In the genomic region with DNA sequence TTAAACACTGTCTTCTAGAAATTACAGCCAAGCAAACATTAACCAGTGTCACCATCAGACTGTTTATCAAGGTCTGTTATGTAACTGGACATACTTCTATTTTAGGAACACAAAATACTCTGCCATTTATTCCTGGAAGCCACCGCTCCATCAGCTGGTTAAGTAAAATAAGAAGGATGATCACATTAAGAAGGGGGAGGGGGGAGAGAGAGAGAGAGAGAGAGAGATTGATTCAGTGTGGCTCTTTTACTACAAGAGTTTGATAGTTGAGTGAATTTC, we compare ENCODE assay signal across 12 cellular contexts. TPM values are rescaled to one million over a fixed set of nuclear protein-coding genes. Genes with fewer than 3 reads are reported as not detected.
A peak's percentile ranks its signal among the peaks of the same experiment; 100 is the strongest.
DNase-seq lines count a peak whose midpoint lies in the region; ATAC-seq and TF ChIP-seq lines count a peak whose summit lies in the region.
"Had no signal": no experiment of that assay in that cellular context is flagged by ENCODE, and none has a peak within 500 bp of the region (broad histone marks: within the 10 kb centered on the region; RNA-seq: fewer than 3 reads in every experiment).

No MANE protein-coding gene starts in this region.

- H3K9me3 ChIP-seq in CD4-positive, alpha-beta T cell (ENCODE audit: control insufficient read depth, low read length): no peaks in the 10 kb centered on the region
- H3K9me3 ChIP-seq in ovary: no peaks in the 10 kb centered on the region
- H3K9me3 ChIP-seq in Caco-2: no peaks in the 10 kb centered on the region
- H3K9me3 ChIP-seq: tibial artery had no signal

- no peak overlapping the region for H3K27ac ChIP-seq in CD4-positive, alpha-beta T cell (ENCODE audit: low read depth, low read length)
- H3K27ac ChIP-seq in ovary: no peak overlapping the region

- H3K27me3 Mint-ChIP-seq in CD4-positive, alpha-beta T cell: no peaks in the 10 kb centered on the region
- H3K27me3 Mint-ChIP-seq in glutamatergic neuron (ENCODE audit: unreplicated experiment) (peaks cover 8% of the 10 kb centered on the region), osteocyte (ENCODE audit: unreplicated experiment) (no peaks in the 10 kb centered on the region), Caco-2 (ENCODE audit: insufficient read depth, unreplicated experiment) (no peaks in the 10 kb centered on the region)

- peaks cover 79% of the 10 kb centered on the region for H3K4me1 Mint-ChIP-seq in CD4-positive, alpha-beta T cell (ENCODE audit: low read depth)
- H3K4me1 Mint-ChIP-seq in glutamatergic neuron (ENCODE audit: low read depth, unreplicated experiment) (peaks cover 43% of the 10 kb centered on the region), osteocyte (ENCODE audit: unreplicated experiment) (peaks cover 58% of the 10 kb centered on the region), Caco-2 (ENCODE audit: low read depth, unreplicated experiment) (peaks cover 16% of the 10 kb centered on the region)

- TF ChIP-seq POLR2A in ovary (IDR thresholded peaks at IDR 0.05): no peak

- no peaks in the 10 kb centered on the region for H3K9me3 Mint-ChIP-seq in CD4-positive, alpha-beta T cell
- H3K9me3 Mint-ChIP-seq in glutamatergic neuron (ENCODE audit: unreplicated experiment): peaks cover 11% of the 10 kb centered on the region
- no peaks in the 10 kb centered on the region for H3K9me3 Mint-ChIP-seq in osteocyte (ENCODE audit: unreplicated experiment)
- no peaks in the 10 kb centered on the region for H3K9me3 Mint-ChIP-seq in Caco-2 (ENCODE audit: unreplicated experiment)

- no peaks in the 10 kb centered on the region for H3K27me3 ChIP-seq in CD4-positive, alpha-beta T cell (ENCODE audit: control insufficient read depth, insufficient read depth, low read length)
- H3K27me3 ChIP-seq in ovary: no peaks in the 10 kb centered on the region
- H3K27me3 ChIP-seq in Caco-2 (replicated peaks; ENCODE audit: control insufficient read depth, insufficient read depth, low read length): no peaks in the 10 kb centered on the region
- H3K27me3 ChIP-seq: tibial artery had no signal

- H3K4me1 ChIP-seq in ovary (ENCODE audit: insufficient read depth): peaks cover 6% of the 10 kb centered on the region
- peaks cover 9% of the 10 kb centered on the region for H3K4me1 ChIP-seq in Caco-2

- no peak overlapping the region for H3K4me3 ChIP-seq in ovary
- H3K4me3 ChIP-seq in Caco-2 (ENCODE audit: low read depth, low read length): no peak overlapping the region
- H3K4me3 ChIP-seq: tibial artery had no signal

- no peak for DNase-seq in CD4-positive, alpha-beta T cell
- DNase-seq in NCI-H748 (lab: John Stamatoyannopoulos, UW; ENCODE audit: unreplicated experiment) (peak; percentile 80), glutamatergic neuron (no peak), osteocyte (ENCODE audit: extremely low spot score, unreplicated experiment) (no peak), ovary (no peak), Caco-2 (no peak), NCI-H1105 (lab: John Stamatoyannopoulos, UW) (no peak)
- DNase-seq: activated CD8-positive, alpha-beta memory T cell treated with anti-CD3 and anti-CD28 coated beads, Interleukin-2, amount 50 U/mL, for 48 hours; NCI-H226; stimulated activated CD4-positive, alpha-beta T cell treated with anti-CD3 and anti-CD28 coated beads, Interleukin-2, amount 100 ng/mL, for 48 hours; tibial artery had no signal

- no peak overlapping the region for H3K4me3 Mint-ChIP-seq in CD4-positive, alpha-beta T cell
- H3K4me3 Mint-ChIP-seq in glutamatergic neuron (ENCODE audit: unreplicated experiment) (peak overlapping the region; percentile 53), osteocyte (ENCODE audit: unreplicated experiment) (no peak overlapping the region), Caco-2 (ENCODE audit: unreplicated experiment) (no peak overlapping the region)

- CTCF ChIA-PET in CD4-positive, alpha-beta T cell (lab: Charles Lee): interaction anchor here (1.3 kb wide), 1 partner anchor 17 kb away, joined by 4 read pairs; no protein-coding TSS in a partner anchor
- CTCF ChIA-PET in Caco-2 (lab: Charles Lee): interaction anchor here (0.6 kb wide), 1 partner anchor 21 kb away, joined by 3 read pairs; no protein-coding TSS in a partner anchor

- POLR2A ChIA-PET in CD4-positive, alpha-beta T cell (lab: Charles Lee): interaction anchor here (0.9 kb wide), 1 partner anchor 23 kb away, joined by 3 read pairs; no protein-coding TSS in a partner anchor
- POLR2A ChIA-PET in Caco-2 (lab: Charles Lee): no interaction called here

- 13 to 23% (median 13%) methylated on average over 1 of the region's 1 CpG for WGBS in ovary, 3 donors

- no peak for TF ChIP-seq EP300 in ovary (IDR thresholded peaks at IDR 0.05)

- peaks cover 62% of the 10 kb centered on the region for H3K36me3 Mint-ChIP-seq in CD4-positive, alpha-beta T cell (ENCODE audit: low read depth)
- H3K36me3 Mint-ChIP-seq in glutamatergic neuron (ENCODE audit: unreplicated experiment) (no peaks in the 10 kb centered on the region), osteocyte (ENCODE audit: unreplicated experiment) (peaks cover 2% of the 10 kb centered on the region), Caco-2 (ENCODE audit: insufficient read depth, unreplicated experiment) (peaks cover 4% of the 10 kb centered on the region)

- no TSS peak for BruUV-seq in Caco-2 (replicated peaks; lab: Mats Ljungman, UMichigan)

- no peak for TF ChIP-seq CTCF in CD4-positive, alpha-beta T cell (IDR thresholded peaks at IDR 0.05)
- TF ChIP-seq CTCF in glutamatergic neuron (IDR thresholded peaks at IDR 0.05; ENCODE audit: partially characterized antibody, unreplicated experiment) (no peak), osteocyte (IDR thresholded peaks at IDR 0.05) (no peak), ovary (IDR thresholded peaks at IDR 0.05) (no peak), Caco-2 (IDR thresholded peaks at IDR 0.05; ENCODE audit: insufficient read depth in 1 of 2, low read depth in 1 of 2, low read length in 1 of 2, severe bottlenecking in 1 of 2, unreplicated experiment in 1 of 2) (no peak)

- no peaks in the 10 kb centered on the region for H3K36me3 ChIP-seq in ovary
- no peaks in the 10 kb centered on the region for H3K36me3 ChIP-seq in Caco-2 (ENCODE audit: control insufficient read depth, insufficient read depth, low read length)
- H3K36me3 ChIP-seq: tibial artery had no signal

- no peak for ATAC-seq in CD4-positive, alpha-beta T cell (ENCODE audit: poor library complexity)
- ATAC-seq in GM18520 (IDR thresholded peaks at IDR 0.05; ENCODE audit: unreplicated experiment): no peak

- intact Hi-C loops in CD4-positive, alpha-beta T cell (cut with DNase I, micrococcal nuclease): no loop called here
- intact Hi-C loops in ovary (cut with DNase I) (no loop called here), Caco-2 (cut with micrococcal nuclease; ENCODE audit: unreplicated experiment) (no loop called here)

- peak overlapping the region; percentile 40 for H3K27ac Mint-ChIP-seq in CD4-positive, alpha-beta T cell
- H3K27ac Mint-ChIP-seq in glutamatergic neuron (ENCODE audit: unreplicated experiment) (peak overlapping the region; percentile 92), osteocyte (ENCODE audit: unreplicated experiment) (peak overlapping the region; percentile 44), Caco-2 (ENCODE audit: unreplicated experiment) (no peak overlapping the region)

RNA-seq across cellular contexts. Expression of a gene that starts 47.9 kb away (rescaled TPM):
- total RNA-seq in CD4-positive, alpha-beta T cell: 10 to 100 TPM; 75.4 to 79.2 TPM
- 82.6 TPM for total RNA-seq in glutamatergic neuron (ENCODE audit: unreplicated experiment)
- 13.8 and 18.6 TPM in 2 replicates for total RNA-seq in osteocyte
- total RNA-seq in ovary: 10 to 100 TPM; 19.9 to 38.2 (median 24.2) TPM
- 10 to 100 TPM in 1 of 2 donors, 1 to 10 TPM in 1; 7.1 to 21.6 TPM for polyA plus RNA-seq in ovary
- 7.9 and 11.4 TPM in 2 replicates for total RNA-seq in Caco-2 (2022)
